Comparison of ENCODE assay signal across 9 cellular contexts in the genomic region with DNA sequence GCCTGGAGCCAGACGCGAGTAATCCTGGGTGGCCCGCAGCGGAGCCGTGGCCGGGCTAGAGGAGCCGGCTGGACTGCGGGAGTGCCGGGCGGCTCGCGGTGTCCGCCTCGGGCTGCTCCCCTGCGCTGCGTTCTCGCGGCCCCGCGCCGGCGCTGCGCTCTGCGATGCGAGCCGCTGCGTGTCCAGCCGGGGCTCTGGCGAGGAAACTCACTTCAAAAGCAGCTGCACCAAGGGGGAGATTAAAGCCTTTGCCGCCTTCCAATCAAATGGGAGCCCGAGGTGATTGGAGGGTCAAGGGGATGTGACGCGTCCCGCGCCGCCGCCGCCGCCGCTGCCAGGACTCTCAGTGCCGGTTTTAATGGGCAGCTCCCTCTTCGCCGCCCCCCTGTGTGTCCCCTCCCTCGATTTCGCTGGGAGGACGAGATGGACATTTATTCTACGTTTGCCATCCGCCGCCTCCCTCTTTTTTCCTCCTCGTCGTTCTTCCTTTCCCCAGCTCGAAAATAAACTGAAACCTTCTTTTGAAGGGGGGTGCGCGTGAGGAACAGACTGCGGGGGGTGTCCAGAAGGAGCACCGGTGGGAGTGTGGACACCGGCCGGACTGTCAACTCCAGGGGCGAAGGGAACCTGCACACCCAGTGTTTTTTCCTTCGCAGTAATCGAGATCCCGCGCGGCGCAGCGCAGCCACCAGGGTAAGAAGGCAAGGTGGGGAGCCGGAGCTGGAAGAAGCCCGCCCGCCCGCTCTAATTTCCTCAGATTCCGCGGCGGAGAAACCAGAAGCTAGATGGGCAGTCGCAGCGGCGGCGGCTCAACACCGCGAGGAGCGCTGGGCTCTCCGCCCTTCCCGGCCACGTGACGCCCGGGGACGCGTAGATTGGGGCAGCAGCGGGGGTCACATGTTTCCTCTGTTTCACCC. TPM values are rescaled to one million over a fixed set of nuclear protein-coding genes. Genes with fewer than 3 reads are reported as not detected.
A peak's percentile ranks its signal among the peaks of the same experiment; 100 is the strongest.
DNase-seq lines count a peak whose midpoint lies in the region; ATAC-seq lines count a peak whose summit lies in the region.
"Had no signal": no experiment of that assay in that cellular context is flagged by ENCODE, and none has a peak within 500 bp of the region (broad histone marks: within the 10 kb centered on the region; RNA-seq: fewer than 3 reads in every experiment).

A gene with protein sequence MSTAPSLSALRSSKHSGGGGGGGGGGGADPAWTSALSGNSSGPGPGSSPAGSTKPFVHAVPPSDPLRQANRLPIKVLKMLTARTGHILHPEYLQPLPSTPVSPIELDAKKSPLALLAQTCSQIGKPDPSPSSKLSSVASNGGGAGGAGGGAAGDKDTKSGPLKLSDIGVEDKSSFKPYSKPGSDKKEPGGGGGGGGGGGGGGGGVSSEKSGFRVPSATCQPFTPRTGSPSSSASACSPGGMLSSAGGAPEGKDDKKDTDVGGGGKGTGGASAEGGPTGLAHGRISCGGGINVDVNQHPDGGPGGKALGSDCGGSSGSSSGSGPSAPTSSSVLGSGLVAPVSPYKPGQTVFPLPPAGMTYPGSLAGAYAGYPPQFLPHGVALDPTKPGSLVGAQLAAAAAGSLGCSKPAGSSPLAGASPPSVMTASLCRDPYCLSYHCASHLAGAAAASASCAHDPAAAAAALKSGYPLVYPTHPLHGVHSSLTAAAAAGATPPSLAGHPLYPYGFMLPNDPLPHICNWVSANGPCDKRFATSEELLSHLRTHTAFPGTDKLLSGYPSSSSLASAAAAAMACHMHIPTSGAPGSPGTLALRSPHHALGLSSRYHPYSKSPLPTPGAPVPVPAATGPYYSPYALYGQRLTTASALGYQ (minus strand): TSS at position 196 of the 917 bp plus-strand sequence. CDS start 345 bp downstream, outside the sequence.

- peak; percentile 75 for DNase-seq in activated CD4-positive, alpha-beta T cell treated with anti-CD3 and anti-CD28 coated beads for 48 hours
- DNase-seq in activated CD4-positive, alpha-beta T cell treated with anti-CD3 and anti-CD28 coated beads for 1 hour: no peak
- peak; percentile 90 to 95 (median 91) for DNase-seq in NCI-H1417 (lab: John Stamatoyannopoulos, UW)
- peak; percentile 98 for DNase-seq in SW480 (ENCODE audit: low spot score)
- peak; percentile 89 to 97 for DNase-seq in dermis microvascular lymphatic vessel endothelial cell (ENCODE audit: low read depth in 2 of 2)
- DNase-seq in left kidney (ENCODE audit: low read depth, low spot score): peak; percentile 100
- DNase-seq in stimulated activated CD4-positive, alpha-beta T cell treated with anti-CD3 and anti-CD28 coated beads, Interleukin-1b, Interleukin-23, amount 100 ng/mL, for 48 hours: peak; percentile 60
- DNase-seq: DND-41 had no signal

- peak; percentile 52 for ATAC-seq in HG02588 (IDR thresholded peaks at IDR 0.05; ENCODE audit: unreplicated experiment)

RNA-seq across cellular contexts. Expression of the gene that starts here (rescaled TPM):
- 0.26 and 1.4 TPM in 2 replicates for total RNA-seq in dermis microvascular lymphatic vessel endothelial cell
